33 cellular contexts compared by ENCODE assay signal in genomic region chr3:16673530-16673929, GRCh38.
"Had no signal": no experiment of that assay in that cellular context is flagged by ENCODE, and none has a peak within 500 bp of the region (broad histone marks: within the 10 kb centered on the region; RNA-seq: fewer than 3 reads in every experiment).

No MANE protein-coding gene starts in this region.

- ATAC-seq: foreskin keratinocyte; left cardiac atrium; left ventricle myocardium superior; mucosa of descending colon; natural killer cell treated with Interleukin-12 subunit alpha and Interleukin-12 subunit beta and Interleukin-15 and Interleukin-18, amount 100 ng/mL, for 72 hours; sciatic nerve; stimulated activated naive CD8-positive, alpha-beta T cell treated with anti-CD3 and anti-CD28 coated beads, Interleukin-15, Interleukin-2, amounts not matched to agents 100 U/mL and 50 U/mL, for 24 hours; T-helper 17 cell had no signal

- FAIRE-seq: keratinocyte, urothelium cell line had no signal

- H3K4me3 Mint-ChIP-seq: activated CD4-positive, alpha-beta memory T cell treated with anti-CD3 and anti-CD28 coated beads for 36 hours; activated CD4-positive, alpha-beta T cell treated with anti-CD3 and anti-CD28 coated beads, Interleukin-2, amount 10 ng/mL, durations not matched to agents 24 days and 14 days; activated naive CD4-positive, alpha-beta T cell treated with anti-CD3 and anti-CD28 coated beads, Interleukin-2, amount 10 ng/mL, durations not matched to agents 7 days and 5 days; activated naive CD8-positive, alpha-beta T cell treated with anti-CD3 and anti-CD28 coated beads, Interleukin-2, amount 10 ng/mL, durations not matched to agents 7 days and 5 days; activated T-helper 1 cell treated with anti-CD3 and anti-CD28 coated beads, Interleukin-12 subunit alpha, Interleukin-12 subunit beta, Interleukin-2, Interleukin-4 antibody, amounts not matched to agents 30 ng/mL and 10 ng/mL and 1 ng/mL, durations not matched to agents 14 hours and 24 hours and 36 hours; brain; natural killer cell treated with Interleukin-12 subunit alpha and Interleukin-12 subunit beta and Interleukin-15 and Interleukin-18, amount 100 ng/mL, for 72 hours; T-helper 17 cell had no signal

- DNase-seq: activated CD4-positive, alpha-beta memory T cell treated with anti-CD3 and anti-CD28 coated beads for 36 hours; activated CD4-positive, alpha-beta T cell treated with anti-CD3 and anti-CD28 coated beads, Interleukin-2, amount 10 ng/mL, durations not matched to agents 24 days and 14 days; activated CD4-positive, CD25-positive, alpha-beta regulatory T cell treated with anti-CD3 and anti-CD28 coated beads, Interleukin-2, amount 50 U/mL, for 72 hours; activated CD8-positive, alpha-beta memory T cell treated with anti-CD3 and anti-CD28 coated beads, Interleukin-2, amount 50 U/mL, for 4 hours; activated gamma-delta T cell; activated naive CD4-positive, alpha-beta T cell treated with anti-CD3 and anti-CD28 coated beads, Interleukin-2, amount 10 ng/mL, durations not matched to agents 7 days and 5 days; activated naive CD8-positive, alpha-beta T cell treated with anti-CD3 and anti-CD28 coated beads, Interleukin-2, amount 10 ng/mL, durations not matched to agents 7 days and 5 days; activated T-cell treated with anti-CD3 and anti-CD28 coated beads, Interleukin-2, amount 50 U/mL, for 1 hour; cerebellar nuclear complex; dorsolateral prefrontal cortex; effector memory CD4-positive, alpha-beta T cell; foreskin keratinocyte; glutamatergic neuron; left cardiac atrium; left ventricle myocardium superior; mucosa of descending colon; stimulated activated CD4-positive, alpha-beta T cell treated with anti-CD3 and anti-CD28 coated beads, Interleukin-12 subunit alpha, Interleukin-12 subunit beta, amount 100 ng/mL, for 4 hours; stimulated activated CD4-positive, alpha-beta T cell treated with anti-CD3 and anti-CD28 coated beads, Interleukin-4, amount 100 ng/mL, for 1 hour; stimulated activated naive CD8-positive, alpha-beta T cell treated with anti-CD3 and anti-CD28 coated beads, Interleukin-15, Interleukin-2, amounts not matched to agents 100 U/mL and 50 U/mL, for 24 hours; T-helper 17 cell; T1000; trophoblast cell had no signal

- H3K27me3 ChIP-seq: ascending aorta, cardiac muscle cell, dorsolateral prefrontal cortex, foreskin keratinocyte had no signal

- H3K27ac ChIP-seq: ascending aorta, cardiac muscle cell, coronary artery, dorsolateral prefrontal cortex, foreskin keratinocyte, skin epidermis, thoracic aorta had no signal

- H3K4me1 ChIP-seq: ascending aorta, foreskin keratinocyte had no signal

- H3K36me3 ChIP-seq: ascending aorta, cardiac muscle cell, thoracic aorta had no signal

- H3K9me3 Mint-ChIP-seq: natural killer cell treated with Interleukin-12 subunit alpha and Interleukin-12 subunit beta and Interleukin-15 and Interleukin-18, amount 100 ng/mL, for 72 hours had no signal

- H3K4me3 ChIP-seq: ascending aorta, cardiac muscle cell, coronary artery, dorsolateral prefrontal cortex, mucosa of descending colon, skin epidermis, thoracic aorta had no signal

- H3K27ac Mint-ChIP-seq: activated CD4-positive, alpha-beta memory T cell treated with anti-CD3 and anti-CD28 coated beads for 36 hours; activated CD4-positive, alpha-beta T cell treated with anti-CD3 and anti-CD28 coated beads, Interleukin-2, amount 10 ng/mL, durations not matched to agents 24 days and 14 days; activated naive CD4-positive, alpha-beta T cell treated with anti-CD3 and anti-CD28 coated beads, Interleukin-2, amount 10 ng/mL, durations not matched to agents 7 days and 5 days; activated naive CD8-positive, alpha-beta T cell treated with anti-CD3 and anti-CD28 coated beads, Interleukin-2, amount 10 ng/mL, durations not matched to agents 7 days and 5 days; activated T-helper 1 cell treated with anti-CD3 and anti-CD28 coated beads, Interleukin-12 subunit alpha, Interleukin-12 subunit beta, Interleukin-2, Interleukin-4 antibody, amounts not matched to agents 30 ng/mL and 10 ng/mL and 1 ng/mL, durations not matched to agents 14 hours and 24 hours and 36 hours; brain; natural killer cell treated with Interleukin-12 subunit alpha and Interleukin-12 subunit beta and Interleukin-15 and Interleukin-18, amount 100 ng/mL, for 72 hours; T-helper 17 cell had no signal

- H3K4me1 Mint-ChIP-seq: activated CD4-positive, alpha-beta T cell treated with anti-CD3 and anti-CD28 coated beads, Interleukin-2, amount 10 ng/mL, durations not matched to agents 24 days and 14 days; activated naive CD4-positive, alpha-beta T cell treated with anti-CD3 and anti-CD28 coated beads, Interleukin-2, amount 10 ng/mL, durations not matched to agents 7 days and 5 days; activated naive CD8-positive, alpha-beta T cell treated with anti-CD3 and anti-CD28 coated beads, Interleukin-2, amount 10 ng/mL, durations not matched to agents 7 days and 5 days; brain; T-helper 17 cell had no signal

- H3K36me3 Mint-ChIP-seq: brain had no signal

- H3K27me3 Mint-ChIP-seq: activated naive CD4-positive, alpha-beta T cell treated with anti-CD3 and anti-CD28 coated beads, Interleukin-2, amount 10 ng/mL, durations not matched to agents 7 days and 5 days; activated naive CD8-positive, alpha-beta T cell treated with anti-CD3 and anti-CD28 coated beads, Interleukin-2, amount 10 ng/mL, durations not matched to agents 7 days and 5 days; T-helper 17 cell had no signal
